Comparison of ENCODE assay signal across 8 cellular contexts in the genomic region with DNA sequence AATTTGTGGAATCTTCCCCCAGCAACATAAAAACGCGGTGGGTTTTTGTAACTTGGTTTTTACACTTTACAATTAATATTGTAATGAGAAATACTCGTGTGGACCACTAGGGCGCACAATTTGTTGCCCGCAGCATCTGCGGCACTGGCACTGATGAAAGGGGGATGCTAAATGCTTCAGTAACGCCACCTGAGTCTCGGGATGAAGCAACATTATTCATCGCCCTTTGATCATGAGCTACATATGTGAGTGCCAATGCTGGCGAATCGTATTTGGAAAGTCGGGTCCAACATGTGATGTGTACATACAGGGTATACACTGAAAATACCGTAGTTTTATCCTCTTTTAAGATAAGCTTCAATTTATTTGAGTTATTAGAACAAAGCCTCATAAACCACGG. TPM values are rescaled to one million over a fixed set of nuclear protein-coding genes. Genes with fewer than 3 reads are reported as not detected.
DNase-seq lines count a peak whose midpoint lies in the region; ATAC-seq, FAIRE-seq and TF ChIP-seq lines count a peak whose summit lies in the region.

No MANE protein-coding gene starts in this region.

- H3K36me3 ChIP-seq in A673 (ENCODE audit: insufficient read depth, low read length, poor library complexity, severe bottlenecking) (no peaks in the 10 kb centered on the region), heart right ventricle (no peaks in the 10 kb centered on the region)

- H3K27me3 ChIP-seq in A673 (replicated peaks; ENCODE audit: insufficient read depth, low read depth, low read length, poor library complexity) (no peaks in the 10 kb centered on the region), heart right ventricle (no peaks in the 10 kb centered on the region)

- H3K4me3 ChIP-seq in A673 (ENCODE audit: low read depth, low read length, poor library complexity, severe bottlenecking) (no peak overlapping the region), heart right ventricle (no peak overlapping the region)

- no peaks in the 10 kb centered on the region for H3K4me1 ChIP-seq in A673 (ENCODE audit: insufficient read depth, low read length, poor library complexity, severe bottlenecking)
- H3K4me1 ChIP-seq in heart right ventricle, result peaks cover 0 to 6% (median 0%) of the 10 kb centered on the region in 9 donors

- TF ChIP-seq CTCF in A673 (conservative IDR thresholded peaks at IDR 0.05; ENCODE audit: low read depth, low read length), result peak; percentile 79
- TF ChIP-seq CTCF in heart right ventricle (IDR thresholded peaks at IDR 0.05), result peak; percentile 44 to 74 (median 67)

- H3K9me3 ChIP-seq in A673 (ENCODE audit: low read depth, low read length, poor library complexity, severe bottlenecking), result no peaks in the 10 kb centered on the region
- H3K9me3 ChIP-seq in heart right ventricle, result no peaks in the 10 kb centered on the region

- CTCF ChIA-PET in A673 (lab: Charles Lee), result interaction anchor here (0.8 to 2.2 kb wide), 4 partner anchors 30 to 241 kb away, joined by 3 to 15 read pairs (median 4); a partner anchor contains a TSS

- intact Hi-C loops in A673 (cut with micrococcal nuclease; ENCODE audit: unreplicated experiment), result loop anchor here (1.0 kb wide), 1 partner anchor 241 kb away; no protein-coding TSS in a partner anchor
- intact Hi-C loops in heart right ventricle (cut with DNase I), result loop anchor here in 9 of 10 donors (1.0 to 10.0 kb wide), 5 partner anchors 240 to 244 kb away; no protein-coding TSS in a partner anchor

- ATAC-seq in HG03280 (IDR thresholded peaks at IDR 0.05; ENCODE audit: unreplicated experiment) (peak; percentile 88), heart right ventricle (peak in 5 of 8 donors; percentile 52 to 69 (median 56)), HG02885 (IDR thresholded peaks at IDR 0.05; ENCODE audit: poor library complexity, unreplicated experiment) (no peak)

- DNase-seq in A673 (ENCODE audit: low spot score) (peak; percentile 59), GM18507 (ENCODE audit: extremely low spot score, insufficient read length, low read depth) (peak; percentile 47), RPMI7951 (ENCODE audit: low read depth) (peak; percentile 57), heart right ventricle (peak in 1 of 2 donors; percentile 17)
- peak in 3 of 4 experiments; percentile 5 to 28 (median 7) for DNase-seq in activated naive CD4-positive, alpha-beta T cell (lab: John Stamatoyannopoulos, UW)
- DNase-seq in stimulated activated CD4-positive, alpha-beta T cell treated with anti-CD3 and anti-CD28 coated beads, Interleukin-2, amount 100 ng/mL, for 4 hours (ENCODE audit: low read depth), result peak; percentile 46

- 48 to 53% methylated on average over 14 of the region's 14 CpGs for WGBS in heart right ventricle, 2 donors

- POLR2A ChIA-PET in A673 (lab: Charles Lee; ENCODE audit: low non-redundant PET), result no interaction called here

- no TSS peak for BruUV-seq in A673 (replicated peaks; lab: Mats Ljungman, UMichigan)

- peak; percentile 47 for FAIRE-seq in GM18507 (lab: Jason Lieb, UNC)

- H3K27ac ChIP-seq in A673 (ENCODE audit: low read depth, low read length, poor library complexity, severe bottlenecking) (no peak overlapping the region), heart right ventricle (no peak overlapping the region)

RNA-seq across cellular contexts. Expression of a gene that starts 34.2 kb away (rescaled TPM):
- total RNA-seq in A673 (2021) (48.0 and 59.0 TPM in 2 replicates), heart right ventricle (10 to 100 TPM; 56.6 to 94.1 (median 64.4) TPM)
- total RNA-seq in RPMI7951 (2014; rRNA removed; shearing (Covaris generic)), result 45.2 and 50.2 TPM in 2 replicates
- polyA plus RNA-seq in heart right ventricle, result 100 to 1,000 TPM in 1 of 2 donors, 10 to 100 TPM in 1; 59.1 to 139 TPM
